ENCODE assay signal across 8 cellular contexts in the genomic region with DNA sequence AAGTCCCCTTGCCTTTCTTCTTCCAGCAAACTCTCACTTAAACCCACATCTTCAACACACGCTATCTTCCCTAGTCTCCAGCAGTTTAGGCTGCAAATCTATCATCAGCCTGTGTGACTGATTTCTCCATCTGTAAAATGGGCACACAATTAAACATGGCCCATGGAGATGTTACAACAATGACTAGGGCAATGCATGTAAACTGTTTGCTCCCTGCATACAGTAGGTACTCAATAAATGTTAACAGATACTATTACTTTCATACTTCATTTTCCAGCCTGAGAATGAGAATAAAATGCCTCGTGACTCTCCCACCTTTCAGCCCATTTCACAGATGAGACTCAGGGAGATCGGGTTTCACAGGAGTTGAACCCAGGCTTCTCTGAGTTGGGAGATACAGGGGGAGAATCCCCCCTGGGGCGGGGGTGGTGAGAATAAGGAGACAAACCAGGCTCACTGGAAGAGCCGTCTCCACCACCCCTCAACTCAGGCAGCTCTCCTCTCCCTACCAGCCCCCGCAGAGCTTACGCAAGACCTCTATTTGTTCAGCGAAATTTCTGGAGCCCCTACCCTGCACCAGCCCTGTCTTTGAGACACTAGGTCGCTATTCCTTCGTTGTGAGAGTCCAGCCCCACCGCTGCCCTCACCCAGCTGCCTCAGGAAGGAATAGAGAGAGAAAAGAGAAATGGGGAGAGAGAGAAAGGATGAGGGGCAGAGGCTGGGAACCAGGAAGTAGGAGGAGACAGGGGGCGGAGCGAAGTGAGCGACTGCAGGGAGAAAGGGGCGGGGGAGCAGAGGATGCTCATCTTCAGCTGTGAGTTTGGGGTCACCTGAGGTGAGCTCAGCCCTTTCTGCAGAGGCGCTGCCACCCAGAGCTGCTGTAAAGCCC. TPM values are rescaled to one million over a fixed set of nuclear protein-coding genes. Genes with fewer than 3 reads are reported as not detected.
DNase-seq lines count a peak whose midpoint lies in the region; ATAC-seq and TF ChIP-seq lines count a peak whose summit lies in the region.

No MANE protein-coding gene starts in this region.

- peak; percentile 76 for DNase-seq in CMK (ENCODE audit: low read depth)
- peak; percentile 56 for DNase-seq in NCI-H2196 (lab: John Stamatoyannopoulos, UW; ENCODE audit: unreplicated experiment)
- DNase-seq in activated CD8-positive, alpha-beta memory T cell treated with anti-CD3 and anti-CD28 coated beads for 48 hours (ENCODE audit: low read depth in 2 of 3, low spot score in 2 of 3), result peak; percentile 12 to 23 (median 18)
- DNase-seq in fibroblast of villous mesenchyme (ENCODE audit: low read depth), result peak; percentile 79
- peak; percentile 86 for DNase-seq in sciatic nerve (ENCODE audit: low spot score)
- no peak for DNase-seq in superior temporal gyrus (ENCODE audit: extremely low spot score)

- ATAC-seq in sciatic nerve (peak; percentile 77), GM21723 (IDR thresholded peaks at IDR 0.05; ENCODE audit: unreplicated experiment) (no peak), GM21528 (IDR thresholded peaks at IDR 0.05; ENCODE audit: low FRiP score, unreplicated experiment) (no peak)

- intact Hi-C loops in sciatic nerve (cut with DNase I), result no loop called here

- peak overlapping the region; percentile 31 for H3K4me3 ChIP-seq in fibroblast of villous mesenchyme (ENCODE audit: low read depth, low read length)

- TF ChIP-seq CTCF in fibroblast of villous mesenchyme (IDR thresholded peaks at IDR 0.05; ENCODE audit: insufficient read depth, low read depth, low read length), result no peak

RNA-seq across cellular contexts. Expression of gene KLHL35, which starts 42.1 kb away (rescaled TPM):
- 1.3 and 3.2 TPM in 2 replicates for total RNA-seq in fibroblast of villous mesenchyme
- 3.6 TPM for total RNA-seq in sciatic nerve

RNA-seq across cellular contexts. Expression of gene GDPD5, which starts 50.6 kb away (rescaled TPM):
- total RNA-seq in fibroblast of villous mesenchyme, result 9.5 and 10.3 TPM in 2 replicates
- 78.5 TPM for total RNA-seq in sciatic nerve
